8 cellular contexts compared by ENCODE assay signal in genomic region chr14:24196071-24197061, GRCh38. TPM values are rescaled to one million over a fixed set of nuclear protein-coding genes. Genes with fewer than 3 reads are reported as not detected.
DNase-seq lines count a peak whose midpoint lies in the region; ATAC-seq and TF ChIP-seq lines count a peak whose summit lies in the region.

No MANE protein-coding gene starts in this region.

- peak overlapping the region; percentile 93 for H3K9ac ChIP-seq in neural cell (ENCODE audit: low read length)

- no peaks in the 10 kb centered on the region for H3K9me2 ChIP-seq in neural cell (ENCODE audit: insufficient read depth, low read length)

- TF ChIP-seq POLR2A in esophagus squamous epithelium (IDR thresholded peaks at IDR 0.05) = no peak

- H3K36me3 ChIP-seq in esophagus squamous epithelium (peaks cover 6 to 48% (median 16%) of the 10 kb centered on the region in 3 donors), neural cell (ENCODE audit: insufficient read depth, low read length) (no peaks in the 10 kb centered on the region)

- peaks cover 18 to 68% (median 20%) of the 10 kb centered on the region in 3 donors for H3K4me1 ChIP-seq in esophagus squamous epithelium

- H3K79me2 ChIP-seq in neural cell (replicated peaks; ENCODE audit: insufficient read depth, low read length) = peaks cover 3% of the 10 kb centered on the region

- 31 to 48% methylated on average over 23 to 25 of the region's 33 CpGs for WGBS in esophagus squamous epithelium, 2 donors

- peak; percentile 62 for DNase-seq in GM10266 (ENCODE audit: extremely low spot score)
- DNase-seq in SK-N-DZ (ENCODE audit: low spot score) = peak; percentile 41
- DNase-seq in esophagus squamous epithelium (lab: John Stamatoyannopoulos, UW) = no peak
- DNase-seq in amniotic stem cell (lab: John Stamatoyannopoulos, UW) = no peak
- DNase-seq in GOT3 (lab: John Stamatoyannopoulos, UW) = no peak

- peak overlapping the region; percentile 74 for H3K4me2 ChIP-seq in neural cell (ENCODE audit: low read length)

- peak overlapping the region; percentile 73 for H2AFZ ChIP-seq in neural cell (ENCODE audit: low read depth, low read length)

- TF ChIP-seq EP300 in neural cell (conservative IDR thresholded peaks at IDR 0.05; ENCODE audit: poor library complexity, severe bottlenecking) = no peak

- H3K9me3 ChIP-seq in esophagus squamous epithelium = no peaks in the 10 kb centered on the region
- H3K9me3 ChIP-seq in neural cell (ENCODE audit: low read length) = no peaks in the 10 kb centered on the region

- H3K4me3 ChIP-seq in esophagus squamous epithelium (peak overlapping the region; percentile 72 to 100 (median 88)), neural cell (ENCODE audit: low read length) (peak overlapping the region; percentile 92)

- intact Hi-C loops in esophagus squamous epithelium (cut with DNase I) = no loop called here

- no peaks in the 10 kb centered on the region for H3F3A ChIP-seq in neural cell (ENCODE audit: insufficient read depth, low read length, poor library complexity, severe bottlenecking)

- H4K20me1 ChIP-seq in neural cell (ENCODE audit: insufficient read depth) = no peaks in the 10 kb centered on the region

- no peaks in the 10 kb centered on the region for H3K27me3 ChIP-seq in esophagus squamous epithelium
- H3K27me3 ChIP-seq in neural cell (ENCODE audit: insufficient read depth, low read depth, low read length) = no peaks in the 10 kb centered on the region

- TF ChIP-seq RAD21 in neural cell (conservative IDR thresholded peaks at IDR 0.05) = no peak

- TF ChIP-seq CTCF in 22Rv1 (IDR thresholded peaks at IDR 0.05) (no peak), GM10266 (IDR thresholded peaks at IDR 0.05; ENCODE audit: control insufficient read depth, insufficient read depth, low read depth, missing control alignments) (no peak), esophagus squamous epithelium (IDR thresholded peaks at IDR 0.05) (peak in 1 of 6 experiments; percentile 4), neural cell (IDR thresholded peaks at IDR 0.05; ENCODE audit: poor library complexity, severe bottlenecking) (no peak)

- peak; percentile 5 for ATAC-seq in HG03045 (IDR thresholded peaks at IDR 0.05; ENCODE audit: unreplicated experiment)

- H3K27ac ChIP-seq in 22Rv1 (peak overlapping the region; percentile 92), esophagus squamous epithelium (peak overlapping the region; percentile 91 to 99 (median 96)), neural cell (ENCODE audit: low read length) (peak overlapping the region; percentile 92)

TF ChIP-seq in neural cell, 6 proteins besides CTCF, POLR2A, EP300 and RAD21:
- no peak for TF ChIP-seq SMC3 (conservative IDR thresholded peaks at IDR 0.05; ENCODE audit: poor library complexity)
- TF ChIP-seq TAF1 (IDR thresholded peaks at IDR 0.05; ENCODE audit: low read depth) = no peak
- no peak for TF ChIP-seq MXI1 (conservative IDR thresholded peaks at IDR 0.05; ENCODE audit: poor library complexity, severe bottlenecking)
- TF ChIP-seq POLR2AphosphoS5 (IDR thresholded peaks at IDR 0.05) = no peak
- no peak for TF ChIP-seq REST (IDR thresholded peaks at IDR 0.05; ENCODE audit: borderline replicate concordance)
- TF ChIP-seq EZH2 (IDR thresholded peaks at IDR 0.05; ENCODE audit: borderline replicate concordance, insufficient read depth, low read length, poor library complexity, severe bottlenecking) = no peak

RNA-seq across cellular contexts. Expression of gene TM9SF1, which starts 1.1 kb away (rescaled TPM):
- polyA plus RNA-seq in SK-N-DZ (2014; cell fraction: cytosol; rRNA removed) = 43.7 and 50.0 TPM in 2 replicates
- 21.1 and 21.2 TPM in 2 replicates for polyA plus RNA-seq in SK-N-DZ (2014; cell fraction: nucleus; rRNA removed)
- 10 to 100 TPM; 36.4 to 51.3 (median 44.6) TPM for total RNA-seq in esophagus squamous epithelium
- polyA plus RNA-seq in neural cell = 25.1 and 34.2 TPM in 2 replicates
- 21.3 and 22.4 TPM in 2 replicates for polyA minus RNA-seq in neural cell

RNA-seq across cellular contexts. Expression of gene IPO4, which starts 7.8 kb away (rescaled TPM):
- polyA plus RNA-seq in SK-N-DZ (2014; cell fraction: cytosol; rRNA removed) = 33.0 and 37.8 TPM in 2 replicates
- polyA plus RNA-seq in SK-N-DZ (2014; cell fraction: nucleus; rRNA removed) = 70.3 and 80.5 TPM in 2 replicates
- total RNA-seq in esophagus squamous epithelium = 10 to 100 TPM; 32.9 to 55.1 (median 40.4) TPM
- polyA plus RNA-seq in neural cell = 9.2 and 13.4 TPM in 2 replicates
- polyA minus RNA-seq in neural cell = 14.6 and 17.0 TPM in 2 replicates

RNA-seq across cellular contexts. Expression of gene TSSK4, which starts 9.1 kb away (rescaled TPM):
- not detected in 2 replicates for polyA plus RNA-seq in SK-N-DZ (2014; cell fraction: cytosol; rRNA removed)
- polyA plus RNA-seq in SK-N-DZ (2014; cell fraction: nucleus; rRNA removed) = not detected in 2 replicates
- not detected for total RNA-seq in esophagus squamous epithelium
- polyA plus RNA-seq in neural cell = 0.17 TPM in 1 of 2 replicates, not detected in the other
- not detected in 2 replicates for polyA minus RNA-seq in neural cell

RNA-seq across cellular contexts. Expression of gene CHMP4A, which starts 16.9 kb away (rescaled TPM):
- polyA plus RNA-seq in SK-N-DZ (2014; cell fraction: cytosol; rRNA removed) = 22.8 TPM in 2 replicates
- polyA plus RNA-seq in SK-N-DZ (2014; cell fraction: nucleus; rRNA removed) = 14.0 and 15.6 TPM in 2 replicates
- total RNA-seq in esophagus squamous epithelium = 10 to 100 TPM; 23.6 to 80.7 (median 62.8) TPM
- 55.3 and 67.6 TPM in 2 replicates for polyA plus RNA-seq in neural cell
- 45.3 and 54.3 TPM in 2 replicates for polyA minus RNA-seq in neural cell

RNA-seq across cellular contexts. Expression of gene MDP1, which starts 19.5 kb away (rescaled TPM):
- 40.5 and 47.8 TPM in 2 replicates for polyA plus RNA-seq in SK-N-DZ (2014; cell fraction: cytosol; rRNA removed)
- polyA plus RNA-seq in SK-N-DZ (2014; cell fraction: nucleus; rRNA removed) = 64.3 and 67.7 TPM in 2 replicates
- 10 to 100 TPM in 2 of 4 donors, 1 to 10 TPM in 2; 1.4 to 12.4 (median 8.6) TPM for total RNA-seq in esophagus squamous epithelium
- polyA plus RNA-seq in neural cell = 94.2 and 116 TPM in 2 replicates
- 21.9 and 25.9 TPM in 2 replicates for polyA minus RNA-seq in neural cell

Comparison
In these comparisons a context has a peak if more than half of its experiments do, and no peak if none do; other contexts are left out.
1. DNase-seq: peak in GM10266 (single experiment) and SK-N-DZ (single experiment); none in esophagus squamous epithelium (single experiment), amniotic stem cell (single experiment) and GOT3 (single experiment).
2. Peak in every context shown above with its lines, with median percentiles within 50 percentile points of each other: H3K27ac ChIP-seq.